29 cellular contexts compared by ENCODE assay signal in the genomic region with DNA sequence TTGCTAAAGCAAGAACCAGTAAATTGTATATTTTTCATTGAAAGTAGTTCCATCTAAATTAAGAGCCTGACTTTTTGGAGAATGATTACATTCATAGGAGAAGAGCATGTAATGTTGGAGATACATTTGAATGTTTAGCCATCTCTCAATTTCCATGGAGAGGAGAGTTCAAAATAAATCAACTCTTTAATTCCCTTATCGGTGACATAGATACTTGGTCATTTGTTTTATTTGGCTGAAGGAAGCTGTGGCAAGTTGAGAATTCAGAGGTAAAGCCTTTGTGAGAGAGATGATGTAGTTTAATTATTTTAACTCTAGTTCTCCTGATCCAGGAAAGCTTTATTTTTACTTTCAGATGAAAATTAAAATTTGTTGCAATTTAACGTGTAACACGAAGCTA.
"Had no signal": no experiment of that assay in that cellular context is flagged by ENCODE, and none has a peak within 500 bp of the region (broad histone marks: within the 10 kb centered on the region; RNA-seq: fewer than 3 reads in every experiment).

No MANE protein-coding gene starts in this region.

- H3K4me3 Mint-ChIP-seq: activated CD4-positive, alpha-beta memory T cell treated with anti-CD3 and anti-CD28 coated beads, Interleukin-2, amount 10 ng/mL, durations not matched to agents 7 days and 5 days; activated CD4-positive, alpha-beta T cell treated with anti-CD3 and anti-CD28 coated beads, Interleukin-2, amount 10 ng/mL, durations not matched to agents 7 days and 5 days; activated T-helper 17 cell treated with anti-CD3 and anti-CD28 coated beads, Interleukin-2, amount 50 U/mL, for 72 hours; T-helper 17 cell had no signal

- H3K36me3 ChIP-seq: ascending aorta, brain microvascular endothelial cell, MG63, Peyer's patch, SJCRH30 had no signal

- H3K4me3 ChIP-seq: ascending aorta, MG63, Peyer's patch, SJCRH30 had no signal

- H3K27ac ChIP-seq: ascending aorta, brain microvascular endothelial cell, Peyer's patch, RWPE1, SJCRH30 had no signal

- H3K27ac Mint-ChIP-seq: activated B cell treated with CpG ODN at 0.5 μM for 24 hours; activated CD4-positive, alpha-beta memory T cell treated with anti-CD3 and anti-CD28 coated beads, Interleukin-2, amount 10 ng/mL, durations not matched to agents 7 days and 5 days; activated CD4-positive, alpha-beta T cell treated with anti-CD3 and anti-CD28 coated beads, Interleukin-2, amount 10 ng/mL, durations not matched to agents 7 days and 5 days; activated T-helper 17 cell treated with anti-CD3 and anti-CD28 coated beads, Interleukin-2, amount 50 U/mL, for 72 hours had no signal

- DNase-seq: activated B cell treated with CpG ODN at 0.5 μM for 24 hours; activated CD4-positive, alpha-beta memory T cell treated with anti-CD3 and anti-CD28 coated beads, Interleukin-2, amount 10 ng/mL, durations not matched to agents 7 days and 5 days; activated CD4-positive, alpha-beta T cell treated with anti-CD3 and anti-CD28 coated beads for 1 hour; activated CD4-positive, alpha-beta T cell treated with anti-CD3 and anti-CD28 coated beads, Interleukin-2, amount 10 ng/mL, durations not matched to agents 7 days and 5 days; activated gamma-delta T cell treated with Interleukin-2 at 50 U/mL for 16 hours; activated naive CD4-positive, alpha-beta T cell treated with anti-CD3 and anti-CD28 coated beads, Interleukin-2, amount 50 U/mL, for 16 hours; activated T-cell treated with anti-CD3 and anti-CD28 coated beads for 4 hours; activated T-cell treated with anti-CD3 and anti-CD28 coated beads, Interleukin-2, amount 50 U/mL, for 48 hours; amniotic stem cell; brain microvascular endothelial cell; cerebellar nuclear complex; MG63; MV-4-11; NCI-H1092 treated with DMSO at 0.1 percent for 48 hours; NCI-H1417 treated with DMSO at 0.1 percent for 48 hours; NCI-H1694; NCI-H2029; NCI-H2107; NCI-H2171 treated with DMSO at 0.1 percent for 48 hours; NCI-H226; NCI-H510A; Peyer's patch; Right ventricle myocardium superior; SJCRH30; T-helper 17 cell; T-helper 9 cell had no signal

- H3K9me3 Mint-ChIP-seq: activated B cell treated with CpG ODN at 0.5 μM for 24 hours; activated CD4-positive, alpha-beta memory T cell treated with anti-CD3 and anti-CD28 coated beads, Interleukin-2, amount 10 ng/mL, durations not matched to agents 7 days and 5 days; activated CD4-positive, alpha-beta T cell treated with anti-CD3 and anti-CD28 coated beads, Interleukin-2, amount 10 ng/mL, durations not matched to agents 7 days and 5 days; activated T-helper 17 cell treated with anti-CD3 and anti-CD28 coated beads, Interleukin-2, amount 50 U/mL, for 72 hours had no signal

- H3K27me3 ChIP-seq: ascending aorta, brain microvascular endothelial cell, MG63, Peyer's patch, SJCRH30 had no signal

- H3K27me3 Mint-ChIP-seq: activated B cell treated with CpG ODN at 0.5 μM for 24 hours; activated CD4-positive, alpha-beta memory T cell treated with anti-CD3 and anti-CD28 coated beads, Interleukin-2, amount 10 ng/mL, durations not matched to agents 7 days and 5 days; activated CD4-positive, alpha-beta T cell treated with anti-CD3 and anti-CD28 coated beads, Interleukin-2, amount 10 ng/mL, durations not matched to agents 7 days and 5 days; activated T-helper 17 cell treated with anti-CD3 and anti-CD28 coated beads, Interleukin-2, amount 50 U/mL, for 72 hours; T-helper 17 cell had no signal

- H3K9me3 ChIP-seq: ascending aorta, MG63, Peyer's patch, SJCRH30 had no signal
